ENCODE assay signal across 18 cellular contexts in genomic region chr11:128389461-128389976, GRCh38.
"Had no signal": no experiment of that assay in that cellular context is flagged by ENCODE, and none has a peak within 500 bp of the region (broad histone marks: within the 10 kb centered on the region; RNA-seq: fewer than 3 reads in every experiment).

No MANE protein-coding gene starts in this region.

- H3K27me3 Mint-ChIP-seq: activated CD4-positive, alpha-beta memory T cell treated with anti-CD3 and anti-CD28 coated beads for 36 hours; activated CD4-positive, alpha-beta T cell treated with anti-CD3 and anti-CD28 coated beads for 36 hours; activated naive CD8-positive, alpha-beta T cell treated with anti-CD3 and anti-CD28 coated beads for 36 hours; memory B cell; naive thymus-derived CD4-positive, alpha-beta T cell; stimulated activated naive CD8-positive, alpha-beta T cell treated with anti-CD3 and anti-CD28 coated beads, Interleukin-15, Interleukin-2, amounts not matched to agents 100 ng/mL and 50 ng/mL, for 24 hours had no signal

- H3K4me1 ChIP-seq: gastrocnemius medialis had no signal

- H3K27ac Mint-ChIP-seq: activated CD4-positive, alpha-beta memory T cell treated with anti-CD3 and anti-CD28 coated beads for 36 hours; activated CD4-positive, alpha-beta T cell treated with anti-CD3 and anti-CD28 coated beads for 36 hours; activated naive CD8-positive, alpha-beta T cell treated with anti-CD3 and anti-CD28 coated beads for 36 hours; memory B cell; T-helper 2 cell treated with Interferon-gamma antibody and Interleukin-4, amounts not matched to agents 5 μg/mL and 100 μg/mL, for 36 hours; WTC11 had no signal

- H3K4me3 Mint-ChIP-seq: activated CD4-positive, alpha-beta memory T cell treated with anti-CD3 and anti-CD28 coated beads for 36 hours; activated CD4-positive, alpha-beta T cell treated with anti-CD3 and anti-CD28 coated beads for 36 hours; activated naive CD8-positive, alpha-beta T cell treated with anti-CD3 and anti-CD28 coated beads for 36 hours; immature natural killer cell; memory B cell; naive thymus-derived CD4-positive, alpha-beta T cell; stimulated activated naive CD8-positive, alpha-beta T cell treated with anti-CD3 and anti-CD28 coated beads, Interleukin-15, Interleukin-2, amounts not matched to agents 100 ng/mL and 50 ng/mL, for 24 hours; T-helper 2 cell treated with Interferon-gamma antibody and Interleukin-4, amounts not matched to agents 5 μg/mL and 100 μg/mL, for 36 hours; WTC11 had no signal

- H3K9me3 ChIP-seq: colonic mucosa, gastrocnemius medialis, tibial nerve, vagina had no signal

- DNase-seq: activated CD4-positive, alpha-beta memory T cell treated with anti-CD3 and anti-CD28 coated beads for 36 hours; activated CD4-positive, alpha-beta T cell treated with anti-CD3 and anti-CD28 coated beads for 36 hours; activated naive CD8-positive, alpha-beta T cell treated with anti-CD3 and anti-CD28 coated beads for 36 hours; amniotic stem cell; caudate nucleus; colonic mucosa; gastrocnemius medialis; head of caudate nucleus; immature natural killer cell; left colon; naive thymus-derived CD4-positive, alpha-beta T cell; stimulated activated CD4-positive, alpha-beta T cell treated with anti-CD3 and anti-CD28 coated beads, Interleukin-2, amount 100 ng/mL, for 24 hours had no signal

- H3K4me1 Mint-ChIP-seq: immature natural killer cell had no signal

- H3K27me3 ChIP-seq: colonic mucosa, gastrocnemius medialis, tibial nerve, vagina had no signal

- H3K9me3 Mint-ChIP-seq: activated CD4-positive, alpha-beta memory T cell treated with anti-CD3 and anti-CD28 coated beads for 36 hours; activated naive CD8-positive, alpha-beta T cell treated with anti-CD3 and anti-CD28 coated beads for 36 hours; immature natural killer cell; memory B cell; stimulated activated naive CD8-positive, alpha-beta T cell treated with anti-CD3 and anti-CD28 coated beads, Interleukin-15, Interleukin-2, amounts not matched to agents 100 ng/mL and 50 ng/mL, for 24 hours; T-helper 2 cell treated with Interferon-gamma antibody and Interleukin-4, amounts not matched to agents 5 μg/mL and 100 μg/mL, for 36 hours had no signal

- H3K27ac ChIP-seq: colonic mucosa, vagina had no signal

- ATAC-seq: activated CD4-positive, alpha-beta T cell treated with anti-CD3 and anti-CD28 coated beads for 36 hours; gastrocnemius medialis; naive thymus-derived CD4-positive, alpha-beta T cell; WTC11 had no signal

- H3K36me3 Mint-ChIP-seq: activated CD4-positive, alpha-beta memory T cell treated with anti-CD3 and anti-CD28 coated beads for 36 hours; activated naive CD8-positive, alpha-beta T cell treated with anti-CD3 and anti-CD28 coated beads for 36 hours; immature natural killer cell; memory B cell; WTC11 had no signal

- H3K36me3 ChIP-seq: colonic mucosa, gastrocnemius medialis, tibial nerve, vagina had no signal

- H3K4me3 ChIP-seq: colonic mucosa, gastrocnemius medialis, tibial nerve, vagina had no signal
